In genomic region chr6:26156105-26156849, GRCh38 we compare ENCODE assay signal across 8 cellular contexts.
DNase-seq lines count a peak whose midpoint lies in the region; ATAC-seq and TF ChIP-seq lines count a peak whose summit lies in the region.

No MANE protein-coding gene starts in this region.

- DNase-seq in DMS153 (lab: John Stamatoyannopoulos, UW) (peak; percentile 80), Panc1 (ENCODE audit: low read depth, low spot score) (peak; percentile 87), fibroblast of gingiva (ENCODE audit: low read depth) (peak; percentile 90)
- DNase-seq in activated T-helper 1 cell treated with anti-CD3 and anti-CD28 coated beads, Interleukin-2, amount 50 U/mL, for 16 hours (ENCODE audit: low read depth in 1 of 2, low spot score in 1 of 2): peak; percentile 77 to 87
- DNase-seq in naive thymus-derived CD4-positive, alpha-beta T cell: peak; percentile 80 to 92 (median 88)
- DNase-seq in stimulated activated effector memory CD8-positive, alpha-beta T cell treated with anti-CD3 and anti-CD28 coated beads, Interleukin-12 subunit alpha, Interleukin-12 subunit beta, amount 100 ng/mL, for 72 hours (ENCODE audit: low spot score in 2 of 2): peak; percentile 86 to 96

- ATAC-seq in GM21576 (IDR thresholded peaks at IDR 0.05; ENCODE audit: unreplicated experiment): peak; percentile 44
- ATAC-seq in Panc1: peak; percentile 82
- peak; percentile 61 for ATAC-seq in naive thymus-derived CD4-positive, alpha-beta T cell
- ATAC-seq in stimulated activated effector memory CD8-positive, alpha-beta T cell treated with anti-CD3 and anti-CD28 coated beads, Interleukin-12 subunit alpha, Interleukin-12 subunit beta, amount 100 ng/mL, for 72 hours: peak; percentile 69

- peaks cover 0 to 11% (median 4%) of the 10 kb centered on the region in 5 donors for H3K36me3 Mint-ChIP-seq in naive thymus-derived CD4-positive, alpha-beta T cell
- peaks cover 57% of the 10 kb centered on the region for H3K36me3 Mint-ChIP-seq in stimulated activated effector memory CD8-positive, alpha-beta T cell treated with anti-CD3 and anti-CD28 coated beads, Interleukin-12 subunit alpha, Interleukin-12 subunit beta, amount 100 ng/mL, for 72 hours

- H3K4me3 Mint-ChIP-seq in naive thymus-derived CD4-positive, alpha-beta T cell: peak overlapping the region; percentile 96 to 100 (median 98)
- peak overlapping the region; percentile 82 for H3K4me3 Mint-ChIP-seq in stimulated activated effector memory CD8-positive, alpha-beta T cell treated with anti-CD3 and anti-CD28 coated beads, Interleukin-12 subunit alpha, Interleukin-12 subunit beta, amount 100 ng/mL, for 72 hours

- intact Hi-C loops in Panc1 (cut with micrococcal nuclease; ENCODE audit: unreplicated experiment): loop anchor here (5.0 kb wide), 1 partner anchor 41 kb away; a partner anchor contains a TSS
- intact Hi-C loops in naive thymus-derived CD4-positive, alpha-beta T cell (cut with micrococcal nuclease): loop anchor here (2.0 to 10.0 kb wide), 6 partner anchors 116 to 1979 kb away; a partner anchor contains a TSS

- TF ChIP-seq RAD21 in Ishikawa (IDR thresholded peaks at IDR 0.05; ENCODE audit: low read depth): no peak

- H3K27ac ChIP-seq in Panc1 (ENCODE audit: low read length): peak overlapping the region; percentile 99
- peak overlapping the region; percentile 92 for H3K27ac ChIP-seq in naive thymus-derived CD4-positive, alpha-beta T cell (ENCODE audit: low read depth, low read length)

- peaks cover 11% of the 10 kb centered on the region for H3K4me1 ChIP-seq in Panc1 (ENCODE audit: control insufficient read depth, insufficient read depth, low read length)
- peaks cover 19 to 23% of the 10 kb centered on the region in 2 donors for H3K4me1 ChIP-seq in naive thymus-derived CD4-positive, alpha-beta T cell (ENCODE audit: control insufficient read depth in 2 of 2, insufficient read depth in 2 of 2, low read length in 2 of 2)

- H3K27me3 ChIP-seq in Panc1 (ENCODE audit: control insufficient read depth, insufficient read depth, low read length): no peaks in the 10 kb centered on the region
- H3K27me3 ChIP-seq in naive thymus-derived CD4-positive, alpha-beta T cell (ENCODE audit: control insufficient read depth in 2 of 2, insufficient read depth in 2 of 2, low read length in 2 of 2): no peaks in the 10 kb centered on the region

- POLR2A ChIA-PET in Panc1 (lab: Charles Lee): interaction anchor here (0.6 to 4.6 kb wide), 10 partner anchors 9 to 129 kb away, joined by 3 to 88 read pairs (median 4); a partner anchor contains a TSS
- POLR2A ChIA-PET in naive thymus-derived CD4-positive, alpha-beta T cell (lab: Charles Lee): interaction anchor here (0.6 to 20.9 kb wide), 65 partner anchors 9 to 1737 kb away, joined by 3 to 2611 read pairs (median 11); partner anchors contain the start of genes HFE and RIPOR2

- TSS peak; percentile 67 for BruUV-seq in Panc1 (replicated peaks; lab: Mats Ljungman, UMichigan)

- H3K9me3 ChIP-seq in Panc1 (ENCODE audit: control insufficient read depth, insufficient read depth, low read depth, low read length): no peaks in the 10 kb centered on the region
- H3K9me3 ChIP-seq in naive thymus-derived CD4-positive, alpha-beta T cell (ENCODE audit: control insufficient read depth in 2 of 3, low read length in 3 of 3): no peaks in the 10 kb centered on the region

- H3K27ac Mint-ChIP-seq in naive thymus-derived CD4-positive, alpha-beta T cell: peak overlapping the region; percentile 95 to 99 (median 98)
- H3K27ac Mint-ChIP-seq in stimulated activated effector memory CD8-positive, alpha-beta T cell treated with anti-CD3 and anti-CD28 coated beads, Interleukin-12 subunit alpha, Interleukin-12 subunit beta, amount 100 ng/mL, for 72 hours: peak overlapping the region; percentile 97

- H3K9me3 Mint-ChIP-seq in naive thymus-derived CD4-positive, alpha-beta T cell: peaks cover 0 to 36% (median 0%) of the 10 kb centered on the region in 11 donors
- H3K9me3 Mint-ChIP-seq in stimulated activated effector memory CD8-positive, alpha-beta T cell treated with anti-CD3 and anti-CD28 coated beads, Interleukin-12 subunit alpha, Interleukin-12 subunit beta, amount 100 ng/mL, for 72 hours: no peaks in the 10 kb centered on the region

- TF ChIP-seq CTCF in Panc1 (IDR thresholded peaks at IDR 0.05): no peak

- peak overlapping the region; percentile 59 to 94 for H3K4me3 ChIP-seq in Panc1 (ENCODE audit: low read depth in 2 of 2, low read length in 2 of 2)
- H3K4me3 ChIP-seq in naive thymus-derived CD4-positive, alpha-beta T cell (ENCODE audit: low read length): peak overlapping the region; percentile 82

- CTCF ChIA-PET in Panc1 (lab: Charles Lee): no interaction called here
- CTCF ChIA-PET in naive thymus-derived CD4-positive, alpha-beta T cell (lab: Charles Lee): interaction anchor here (0.9 to 5.7 kb wide), 10 partner anchors 31 to 1681 kb away, joined by 3 to 70 read pairs (median 4); a partner anchor contains a TSS

- TF ChIP-seq EP300 in Ishikawa (IDR thresholded peaks at IDR 0.05; ENCODE audit: borderline replicate concordance): peak; percentile 75

- peaks cover 17 to 58% (median 30%) of the 10 kb centered on the region in 7 donors for H3K4me1 Mint-ChIP-seq in naive thymus-derived CD4-positive, alpha-beta T cell
- H3K4me1 Mint-ChIP-seq in stimulated activated effector memory CD8-positive, alpha-beta T cell treated with anti-CD3 and anti-CD28 coated beads, Interleukin-12 subunit alpha, Interleukin-12 subunit beta, amount 100 ng/mL, for 72 hours: peaks cover 49% of the 10 kb centered on the region

- no peaks in the 10 kb centered on the region; the same call in 1 of the 2 replicates for H3K36me3 ChIP-seq in Panc1 (ENCODE audit: control insufficient read depth, insufficient read depth, low read length)
- H3K36me3 ChIP-seq in naive thymus-derived CD4-positive, alpha-beta T cell (ENCODE audit: control insufficient read depth in 2 of 3, insufficient read depth in 3 of 3, low read length in 3 of 3): no peaks in the 10 kb centered on the region

- H3K27me3 Mint-ChIP-seq in naive thymus-derived CD4-positive, alpha-beta T cell: peaks cover 0 to 33% (median 0%) of the 10 kb centered on the region in 5 donors

- in situ Hi-C loops in Panc1 (cut with HindIII; ENCODE audit: low pct_unique_long_range_greater_than_20kb, low sequenced_read_pairs): no loop called here

TF ChIP-seq in Ishikawa, 13 proteins besides CTCF, POLR2A, EP300 and RAD21:
- TF ChIP-seq NFIC (IDR thresholded peaks at IDR 0.05): peak; percentile 33; the same call in 1 of the 2 replicates
- no peak for TF ChIP-seq FOXM1 (IDR thresholded peaks at IDR 0.05; ENCODE audit: borderline replicate concordance, low read depth)
- peak; percentile 71 for TF ChIP-seq MAX (IDR thresholded peaks at IDR 0.05)
- no peak; the same call in 1 of the 2 replicates for TF ChIP-seq EGR1 (IDR thresholded peaks at IDR 0.05)
- peak; percentile 65 for TF ChIP-seq REST (IDR thresholded peaks at IDR 0.05; ENCODE audit: low read depth)
- 0 out of 2 replicates have a peak, but pooled peaks have one; percentile 7 for TF ChIP-seq ZBTB7A (IDR thresholded peaks at IDR 0.05; ENCODE audit: low read depth)
- peak; percentile 79 for TF ChIP-seq YY1 (IDR thresholded peaks at IDR 0.05; ENCODE audit: low read depth)
- no peak for TF ChIP-seq CEBPB (IDR thresholded peaks at IDR 0.05)
- TF ChIP-seq USF1 (IDR thresholded peaks at IDR 0.05): no peak
- TF ChIP-seq TAF1 (IDR thresholded peaks at IDR 0.05; ENCODE audit: low read depth): peak; percentile 93
- TF ChIP-seq TEAD4 (IDR thresholded peaks at IDR 0.05): no peak; the same call in 1 of the 2 replicates
- peak; percentile 77 for TF ChIP-seq TCF12 (IDR thresholded peaks at IDR 0.05; ENCODE audit: low read depth)

Comparison
In these comparisons a context has a peak if more than half of its experiments do, and no peak if none do; other contexts are left out.
1. Peak in every context shown above with its lines: DNase-seq, ATAC-seq, H3K4me3 ChIP-seq and H3K27ac ChIP-seq.